Comparison of ENCODE assay signal across 1 cellular context in the genomic region with DNA sequence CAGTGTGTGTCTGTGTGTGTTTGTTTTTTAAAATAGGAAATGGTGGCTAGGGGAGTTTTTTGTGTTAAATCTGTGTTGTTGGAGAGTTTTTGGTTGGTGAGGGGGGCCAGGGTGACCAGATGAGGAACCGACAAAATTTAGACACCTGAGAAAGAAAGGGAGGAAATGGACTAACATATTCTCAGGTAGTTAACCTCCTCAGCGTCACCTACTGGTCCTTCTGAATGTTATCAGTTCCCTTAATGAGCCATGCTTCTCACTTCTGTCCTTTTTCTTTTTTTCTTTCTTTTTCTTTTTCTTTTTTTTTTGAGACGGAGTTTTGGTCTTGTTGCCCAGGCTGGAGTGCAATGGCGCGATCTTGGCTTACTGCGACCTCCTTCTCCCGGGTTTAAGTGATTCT.
TF ChIP-seq lines count a peak whose summit lies in the region.

No MANE protein-coding gene starts in this region.

TF ChIP-seq in GM12878, 131 proteins besides CTCF, POLR2A, EP300 and RAD21 (continued from another document):
- TF ChIP-seq, protein P1, sequence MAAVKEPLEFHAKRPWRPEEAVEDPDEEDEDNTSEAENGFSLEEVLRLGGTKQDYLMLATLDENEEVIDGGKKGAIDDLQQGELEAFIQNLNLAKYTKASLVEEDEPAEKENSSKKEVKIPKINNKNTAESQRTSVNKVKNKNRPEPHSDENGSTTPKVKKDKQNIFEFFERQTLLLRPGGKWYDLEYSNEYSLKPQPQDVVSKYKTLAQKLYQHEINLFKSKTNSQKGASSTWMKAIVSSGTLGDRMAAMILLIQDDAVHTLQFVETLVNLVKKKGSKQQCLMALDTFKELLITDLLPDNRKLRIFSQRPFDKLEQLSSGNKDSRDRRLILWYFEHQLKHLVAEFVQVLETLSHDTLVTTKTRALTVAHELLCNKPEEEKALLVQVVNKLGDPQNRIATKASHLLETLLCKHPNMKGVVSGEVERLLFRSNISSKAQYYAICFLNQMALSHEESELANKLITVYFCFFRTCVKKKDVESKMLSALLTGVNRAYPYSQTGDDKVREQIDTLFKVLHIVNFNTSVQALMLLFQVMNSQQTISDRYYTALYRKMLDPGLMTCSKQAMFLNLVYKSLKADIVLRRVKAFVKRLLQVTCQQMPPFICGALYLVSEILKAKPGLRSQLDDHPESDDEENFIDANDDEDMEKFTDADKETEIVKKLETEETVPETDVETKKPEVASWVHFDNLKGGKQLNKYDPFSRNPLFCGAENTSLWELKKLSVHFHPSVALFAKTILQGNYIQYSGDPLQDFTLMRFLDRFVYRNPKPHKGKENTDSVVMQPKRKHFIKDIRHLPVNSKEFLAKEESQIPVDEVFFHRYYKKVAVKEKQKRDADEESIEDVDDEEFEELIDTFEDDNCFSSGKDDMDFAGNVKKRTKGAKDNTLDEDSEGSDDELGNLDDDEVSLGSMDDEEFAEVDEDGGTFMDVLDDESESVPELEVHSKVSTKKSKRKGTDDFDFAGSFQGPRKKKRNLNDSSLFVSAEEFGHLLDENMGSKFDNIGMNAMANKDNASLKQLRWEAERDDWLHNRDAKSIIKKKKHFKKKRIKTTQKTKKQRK (IDR thresholded peaks at IDR 0.05; ENCODE audit: low read depth, low read length), result no peak
- TF ChIP-seq, protein P2, sequence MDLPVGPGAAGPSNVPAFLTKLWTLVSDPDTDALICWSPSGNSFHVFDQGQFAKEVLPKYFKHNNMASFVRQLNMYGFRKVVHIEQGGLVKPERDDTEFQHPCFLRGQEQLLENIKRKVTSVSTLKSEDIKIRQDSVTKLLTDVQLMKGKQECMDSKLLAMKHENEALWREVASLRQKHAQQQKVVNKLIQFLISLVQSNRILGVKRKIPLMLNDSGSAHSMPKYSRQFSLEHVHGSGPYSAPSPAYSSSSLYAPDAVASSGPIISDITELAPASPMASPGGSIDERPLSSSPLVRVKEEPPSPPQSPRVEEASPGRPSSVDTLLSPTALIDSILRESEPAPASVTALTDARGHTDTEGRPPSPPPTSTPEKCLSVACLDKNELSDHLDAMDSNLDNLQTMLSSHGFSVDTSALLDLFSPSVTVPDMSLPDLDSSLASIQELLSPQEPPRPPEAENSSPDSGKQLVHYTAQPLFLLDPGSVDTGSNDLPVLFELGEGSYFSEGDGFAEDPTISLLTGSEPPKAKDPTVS (IDR thresholded peaks at IDR 0.05; ENCODE audit: low read depth, low read length), result no peak
- TF ChIP-seq, protein P3, sequence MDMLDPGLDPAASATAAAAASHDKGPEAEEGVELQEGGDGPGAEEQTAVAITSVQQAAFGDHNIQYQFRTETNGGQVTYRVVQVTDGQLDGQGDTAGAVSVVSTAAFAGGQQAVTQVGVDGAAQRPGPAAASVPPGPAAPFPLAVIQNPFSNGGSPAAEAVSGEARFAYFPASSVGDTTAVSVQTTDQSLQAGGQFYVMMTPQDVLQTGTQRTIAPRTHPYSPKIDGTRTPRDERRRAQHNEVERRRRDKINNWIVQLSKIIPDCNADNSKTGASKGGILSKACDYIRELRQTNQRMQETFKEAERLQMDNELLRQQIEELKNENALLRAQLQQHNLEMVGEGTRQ (IDR thresholded peaks at IDR 0.05; ENCODE audit: borderline replicate concordance, low read depth, low read length), result no peak
- no peak for TF ChIP-seq TCF12 (IDR thresholded peaks at IDR 0.05; ENCODE audit: low read depth, low read length)
- TF ChIP-seq FOXM1 (IDR thresholded peaks at IDR 0.05; ENCODE audit: low read depth, low read length), result no peak
